In the genomic region with DNA sequence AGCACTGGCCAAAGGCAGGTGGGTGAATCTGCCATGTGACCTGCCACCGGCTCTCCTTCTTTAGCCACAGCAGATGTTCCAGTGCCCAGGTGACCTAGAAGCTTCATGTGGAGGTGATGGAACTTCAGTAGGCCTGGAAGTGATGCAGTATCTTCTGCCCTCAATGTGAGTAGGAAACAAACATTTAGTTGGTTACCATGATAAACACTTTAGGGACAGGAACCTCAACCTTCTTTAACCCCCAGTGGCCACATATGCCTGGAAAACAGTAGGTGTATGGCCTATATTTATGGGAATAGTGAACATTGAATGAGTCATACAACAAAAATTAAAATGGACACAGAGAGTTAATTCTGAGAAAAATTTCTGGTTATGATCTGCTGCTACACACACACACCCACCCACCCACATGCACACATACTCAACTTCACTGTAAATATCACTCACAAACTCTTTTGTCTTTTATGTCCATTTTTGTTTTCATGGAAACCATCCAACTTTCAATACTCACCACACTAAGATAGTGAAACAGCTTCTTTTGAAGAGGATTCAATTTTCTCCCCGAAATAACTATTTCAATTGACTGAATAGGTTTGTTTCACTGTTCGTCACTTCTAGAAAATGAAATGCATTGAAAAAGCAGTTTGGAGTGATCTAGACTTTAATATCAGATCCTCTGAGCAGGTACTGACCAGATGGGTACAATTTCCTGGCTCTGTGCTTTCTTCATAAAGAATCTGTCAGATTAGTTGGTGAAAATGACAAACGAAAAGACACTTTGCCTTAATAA, we compare ENCODE assay signal across 9 cellular contexts.
DNase-seq lines count a peak whose midpoint lies in the region; ATAC-seq and TF ChIP-seq lines count a peak whose summit lies in the region.
"Had no signal": no experiment of that assay in that cellular context is flagged by ENCODE, and none has a peak within 500 bp of the region (broad histone marks: within the 10 kb centered on the region; RNA-seq: fewer than 3 reads in every experiment).

No MANE protein-coding gene starts in this region.

- ATAC-seq in GM21381 (IDR thresholded peaks at IDR 0.05; ENCODE audit: unreplicated experiment), result peak; percentile 59
- peak; percentile 60 for ATAC-seq in HG03460 (IDR thresholded peaks at IDR 0.05; ENCODE audit: unreplicated experiment)

- H3K9me2 ChIP-seq in hepatocyte (replicated peaks; ENCODE audit: insufficient read depth), result no peaks in the 10 kb centered on the region

- H3K4me1 ChIP-seq in ascending aorta (peaks cover 0 to 28% of the 10 kb centered on the region in 2 donors), hepatocyte (ENCODE audit: insufficient read depth) (peaks cover 22% of the 10 kb centered on the region)

- H3K9me3 ChIP-seq in ascending aorta (no peaks in the 10 kb centered on the region), hepatocyte (ENCODE audit: low read depth) (no peaks in the 10 kb centered on the region)

- no peaks in the 10 kb centered on the region for H3K27me3 ChIP-seq in ascending aorta
- H3K27me3 ChIP-seq in hepatocyte, result no peaks in the 10 kb centered on the region

- WGBS in hepatocyte (ENCODE audit: low lambda C conversion rate, missing lambda C conversion rate), result 81% methylated on average over 4 of the region's 4 CpGs

- no peaks in the 10 kb centered on the region for H4K20me1 ChIP-seq in hepatocyte (ENCODE audit: insufficient read depth, poor library complexity, severe bottlenecking)

- peaks cover 19% of the 10 kb centered on the region for H3K79me2 ChIP-seq in hepatocyte

- H2AFZ ChIP-seq in hepatocyte, result no peak overlapping the region

- H3K4me3 ChIP-seq in GM12864 (ENCODE audit: low read depth, low read length) (no peak overlapping the region), fibroblast of pulmonary artery (replicated peaks; ENCODE audit: low read depth, low read length) (no peak overlapping the region), ascending aorta (no peak overlapping the region), hepatocyte (no peak overlapping the region)

- H3K4me2 ChIP-seq in hepatocyte, result no peak overlapping the region

- H3K36me3 ChIP-seq in ascending aorta (no peaks in the 10 kb centered on the region), hepatocyte (replicated peaks; ENCODE audit: insufficient read depth, low read depth) (no peaks in the 10 kb centered on the region)

- DNase-seq in GM12864 (ENCODE audit: low read depth) (peak; percentile 42), fibroblast of pulmonary artery (ENCODE audit: low read depth) (peak; percentile 51), ascending aorta (ENCODE audit: low spot score in 2 of 2) (no peak), COR-L47 (lab: John Stamatoyannopoulos, UW) (no peak), putamen (ENCODE audit: low spot score) (no peak), hepatocyte (ENCODE audit: low spot score) (no peak)
- DNase-seq: activated CD8-positive, alpha-beta memory T cell treated with anti-CD3 and anti-CD28 coated beads, Interleukin-2, amount 50 U/mL, for 4 hours had no signal

- peak overlapping the region in 1 of 2 donors; percentile 60 for H3K27ac ChIP-seq in ascending aorta
- no peak overlapping the region for H3K27ac ChIP-seq in hepatocyte

- TF ChIP-seq CTCF in GM12864 (IDR thresholded peaks at IDR 0.05; ENCODE audit: low read depth, low read length, missing control alignments) (no peak), fibroblast of pulmonary artery (IDR thresholded peaks at IDR 0.05; ENCODE audit: low read length, missing control alignments) (no peak), ascending aorta (IDR thresholded peaks at IDR 0.05) (no peak), hepatocyte (IDR thresholded peaks at IDR 0.05; ENCODE audit: poor library complexity) (no peak)

- intact Hi-C loops in ascending aorta (cut with DNase I), result no loop called here

Comparison
In these comparisons a context has a peak if more than half of its experiments do, and no peak if none do; other contexts are left out.
1. DNase-seq: peak in GM12864 (single experiment) and fibroblast of pulmonary artery (single experiment); none in ascending aorta (0 of 2), COR-L47 (single experiment), putamen (single experiment) and hepatocyte (single experiment).